19 cellular contexts compared by ENCODE assay signal in the genomic region with DNA sequence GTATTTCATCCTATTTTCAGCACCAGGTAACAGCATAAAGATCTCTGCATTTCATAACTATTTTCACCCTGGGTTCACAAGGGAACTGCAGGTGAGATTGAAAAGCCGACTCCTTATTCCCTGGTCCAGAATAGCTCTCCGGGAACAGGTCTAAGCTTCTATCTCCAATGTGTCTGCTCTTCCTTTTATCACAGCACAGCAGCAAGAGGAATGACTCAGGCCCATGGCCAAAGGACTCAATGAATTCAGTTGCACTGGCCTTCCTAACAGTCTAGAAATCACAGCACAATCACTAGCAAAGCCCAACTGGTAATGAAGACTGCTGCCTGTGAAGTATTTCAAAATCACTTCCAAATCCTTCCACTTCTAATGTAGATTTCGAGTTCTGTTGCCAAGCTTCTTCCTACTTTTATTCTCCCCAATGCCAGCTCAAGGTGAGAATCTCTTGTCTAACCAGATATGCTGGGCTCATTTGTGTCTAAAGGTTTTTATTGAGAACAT. TPM values are rescaled to one million over a fixed set of nuclear protein-coding genes. Genes with fewer than 3 reads are reported as not detected.
DNase-seq lines count a peak whose midpoint lies in the region; ATAC-seq and TF ChIP-seq lines count a peak whose summit lies in the region.
"Had no signal": no experiment of that assay in that cellular context is flagged by ENCODE, and none has a peak within 500 bp of the region (broad histone marks: within the 10 kb centered on the region; RNA-seq: fewer than 3 reads in every experiment).

No MANE protein-coding gene starts in this region.

- peaks cover 26% of the 10 kb centered on the region for H3K4me1 Mint-ChIP-seq in brain

- intact Hi-C loops in Right ventricle myocardium superior (cut with DNase I): no loop called here
- intact Hi-C loops in left ventricle myocardium inferior (cut with micrococcal nuclease): no loop called here

- H3K9me3 ChIP-seq in right atrium auricular region: no peaks in the 10 kb centered on the region
- no peaks in the 10 kb centered on the region for H3K9me3 ChIP-seq in left ventricle myocardium inferior (replicated peaks)
- H3K9me3 ChIP-seq: BLaER1 had no signal

- peaks cover 26% of the 10 kb centered on the region for H3K36me3 ChIP-seq in right atrium auricular region
- peaks cover 58% of the 10 kb centered on the region for H3K36me3 ChIP-seq in left ventricle myocardium inferior

- in situ Hi-C loops in G401 (cut with HindIII; ENCODE audit: low sequenced_read_pairs): no loop called here

- peaks cover 62% of the 10 kb centered on the region for H3K36me3 Mint-ChIP-seq in brain

- no peaks in the 10 kb centered on the region for H3K27me3 ChIP-seq in right atrium auricular region
- no peaks in the 10 kb centered on the region for H3K27me3 ChIP-seq in left ventricle myocardium inferior (ENCODE audit: low read depth)
- H3K27me3 ChIP-seq: BLaER1 had no signal

- peak; percentile 66 for ATAC-seq in Right ventricle myocardium superior (ENCODE audit: poor library complexity)
- ATAC-seq: HCT116 had no signal

- DNase-seq in Right ventricle myocardium superior (no peak), right atrium auricular region (ENCODE audit: low spot score) (no peak), left ventricle myocardium inferior (no peak), pons (ENCODE audit: low spot score) (peak; percentile 20), NCI-H1436 treated with DMSO at 0.1 percent for 48 hours (lab: John Stamatoyannopoulos, UW) (no peak), G401 (ENCODE audit: low spot score) (no peak), NCI-H446 treated with DMSO at 0.1 percent for 48 hours (lab: John Stamatoyannopoulos, UW) (no peak)
- DNase-seq: 8988T; CD4-positive, alpha-beta memory T cell; DMS153; DMS79; GF-D8; GM23248; H7; IMR-90 had no signal

- peaks cover 0 to 11% (median 3%) of the 10 kb centered on the region in 5 experiments for H3K9me3 Mint-ChIP-seq in brain
- H3K9me3 Mint-ChIP-seq: CD4-positive, alpha-beta memory T cell had no signal

- H3K4me1 ChIP-seq in right atrium auricular region (no peaks in the 10 kb centered on the region), left ventricle myocardium inferior (peaks cover 17% of the 10 kb centered on the region)
- H3K4me1 ChIP-seq: BLaER1 had no signal

- H3K4me3 Mint-ChIP-seq in brain: peak overlapping the region in 1 of 5 experiments; percentile 35
- H3K4me3 Mint-ChIP-seq: CD14-positive monocyte; CD4-positive, alpha-beta memory T cell had no signal

- peak overlapping the region in 3 of 5 experiments; percentile 8 to 87 (median 13) for H3K27ac Mint-ChIP-seq in brain
- H3K27ac Mint-ChIP-seq: CD4-positive, alpha-beta memory T cell had no signal

- H3K4me3 ChIP-seq in right atrium auricular region (no peak overlapping the region), left ventricle myocardium inferior (no peak overlapping the region)
- H3K4me3 ChIP-seq: BLaER1, GM23248 had no signal

- H3K27ac ChIP-seq in right atrium auricular region (peak overlapping the region in 1 of 2 donors; percentile 18), left ventricle myocardium inferior (replicated peaks) (peak overlapping the region; percentile 35)
- H3K27ac ChIP-seq: BLaER1, GM23248 had no signal

- TF ChIP-seq CTCF in right atrium auricular region (IDR thresholded peaks at IDR 0.05) (no peak), brain (conservative IDR thresholded peaks at IDR 0.05) (no peak), left ventricle myocardium inferior (IDR thresholded peaks at IDR 0.05; ENCODE audit: borderline replicate concordance) (no peak)

- no peaks in the 10 kb centered on the region for H3K27me3 Mint-ChIP-seq in brain
- H3K27me3 Mint-ChIP-seq: CD4-positive, alpha-beta memory T cell had no signal

RNA-seq across cellular contexts. Expression of a gene that starts 30.7 kb away (rescaled TPM):
- 148 TPM for total RNA-seq in Right ventricle myocardium superior
- 100 to 1,000 TPM in 1 of 2 donors, 10 to 100 TPM in 1; 77.0 to 152 TPM for total RNA-seq in right atrium auricular region
- 160 TPM for polyA plus RNA-seq in brain (ENCODE audit: insufficient read depth, low read depth, low replicate concordance)
- total RNA-seq in left ventricle myocardium inferior: 168 TPM
- 336 and 400 TPM in 2 replicates for total RNA-seq in G401 (2014; rRNA removed; shearing (Covaris generic))
